ENCODE assay signal across 10 cellular contexts in genomic region chr1:44655609-44656008, GRCh38. TPM values are rescaled to one million over a fixed set of nuclear protein-coding genes. Genes with fewer than 3 reads are reported as not detected.
DNase-seq lines count a peak whose midpoint lies in the region; FAIRE-seq and TF ChIP-seq lines count a peak whose summit lies in the region.
"Had no signal": no experiment of that assay in that cellular context is flagged by ENCODE, and none has a peak within 500 bp of the region (broad histone marks: within the 10 kb centered on the region; RNA-seq: fewer than 3 reads in every experiment).

No MANE protein-coding gene starts in this region.

- TF ChIP-seq CTCF in GM06990 (IDR thresholded peaks at IDR 0.05; ENCODE audit: insufficient read depth, low read length, poor library complexity, severe bottlenecking), result peak; percentile 73
- TF ChIP-seq CTCF in LNCaP clone FGC (IDR thresholded peaks at IDR 0.05; ENCODE audit: control insufficient read depth, extremely low read depth, insufficient read depth), result peak; percentile 63
- TF ChIP-seq CTCF in astrocyte (IDR thresholded peaks at IDR 0.05; ENCODE audit: insufficient read depth, low read depth, low read length), result peak; percentile 72
- no peak for TF ChIP-seq CTCF in ovary (IDR thresholded peaks at IDR 0.05)

- no peak overlapping the region for H3K27ac Mint-ChIP-seq in astrocyte (ENCODE audit: unreplicated experiment)
- H3K27ac Mint-ChIP-seq in T-helper 2 cell treated with Interferon-gamma antibody and Interleukin-4, amounts not matched to agents 5 μg/mL and 100 μg/mL, for 36 hours, result no peak overlapping the region
- H3K27ac Mint-ChIP-seq: T-helper 1 cell treated with Interleukin-12 subunit alpha and Interleukin-12 subunit beta and Interleukin-4 antibody, amounts not matched to agents 30 μg/mL and 1 μg/mL, for 36 hours had no signal

- TF ChIP-seq POLR2A in ovary (IDR thresholded peaks at IDR 0.05), result no peak

- H3K27me3 ChIP-seq in GM06990 (replicated peaks; ENCODE audit: control insufficient read depth, insufficient read depth, low read length) (no peaks in the 10 kb centered on the region), astrocyte (ENCODE audit: insufficient read depth, low read length) (no peaks in the 10 kb centered on the region), ovary (no peaks in the 10 kb centered on the region)

- intact Hi-C loops in ovary (cut with DNase I), result loop anchor here in 2 of 4 donors (10.0 kb wide), 1 partner anchor 441 kb away; the partner anchor contains the start of gene DMAP1 (in 2 of the 2)

- no peaks in the 10 kb centered on the region for H3K4me1 Mint-ChIP-seq in astrocyte (ENCODE audit: low read depth, unreplicated experiment)
- H3K4me1 Mint-ChIP-seq in T-helper 2 cell treated with Interferon-gamma antibody and Interleukin-4, amounts not matched to agents 5 μg/mL and 100 μg/mL, for 36 hours (ENCODE audit: low read depth), result no peaks in the 10 kb centered on the region

- H3K36me3 ChIP-seq in GM06990 (ENCODE audit: control insufficient read depth, insufficient read depth, low read length) (peaks cover under 1% of the 10 kb centered on the region), astrocyte (ENCODE audit: insufficient read depth, low read length) (peaks cover under 1% of the 10 kb centered on the region), ovary (no peaks in the 10 kb centered on the region)

- no peaks in the 10 kb centered on the region for H3K27me3 Mint-ChIP-seq in astrocyte (ENCODE audit: low read depth, unreplicated experiment)
- no peaks in the 10 kb centered on the region for H3K27me3 Mint-ChIP-seq in T-helper 2 cell treated with Interferon-gamma antibody and Interleukin-4, amounts not matched to agents 5 μg/mL and 100 μg/mL, for 36 hours (ENCODE audit: low read depth)

- H3K9me3 Mint-ChIP-seq in astrocyte (ENCODE audit: unreplicated experiment), result no peaks in the 10 kb centered on the region
- no peaks in the 10 kb centered on the region for H3K9me3 Mint-ChIP-seq in T-helper 2 cell treated with Interferon-gamma antibody and Interleukin-4, amounts not matched to agents 5 μg/mL and 100 μg/mL, for 36 hours
- H3K9me3 Mint-ChIP-seq: T-helper 1 cell treated with Interleukin-12 subunit alpha and Interleukin-12 subunit beta and Interleukin-4 antibody, amounts not matched to agents 30 μg/mL and 1 μg/mL, for 36 hours had no signal

- no peak overlapping the region for H3K27ac ChIP-seq in astrocyte (ENCODE audit: low read depth, low read length)
- no peak overlapping the region for H3K27ac ChIP-seq in ovary

- H3K4me1 ChIP-seq in astrocyte (ENCODE audit: insufficient read depth, low read length) (no peaks in the 10 kb centered on the region), ovary (ENCODE audit: insufficient read depth) (peaks cover 2% of the 10 kb centered on the region)

- H3K9me3 ChIP-seq in astrocyte (ENCODE audit: insufficient read depth, low read depth, low read length), result no peaks in the 10 kb centered on the region
- H3K9me3 ChIP-seq in ovary, result no peaks in the 10 kb centered on the region

- peaks cover 10% of the 10 kb centered on the region for H3K36me3 Mint-ChIP-seq in astrocyte (ENCODE audit: low read depth, unreplicated experiment)
- peaks cover 2% of the 10 kb centered on the region for H3K36me3 Mint-ChIP-seq in T-helper 2 cell treated with Interferon-gamma antibody and Interleukin-4, amounts not matched to agents 5 μg/mL and 100 μg/mL, for 36 hours (ENCODE audit: low read depth)

- FAIRE-seq in astrocyte (lab: Jason Lieb, UNC), result no peak
- FAIRE-seq: islet of Langerhans had no signal

- no peak overlapping the region for H3K9ac ChIP-seq in astrocyte (ENCODE audit: low read length)

- no peaks in the 10 kb centered on the region for H3K79me2 ChIP-seq in astrocyte (ENCODE audit: insufficient read depth, low read length)

- TF ChIP-seq EP300 in ovary (IDR thresholded peaks at IDR 0.05), result no peak

- H3K4me3 ChIP-seq in GM06990 (replicated peaks; ENCODE audit: low read depth, low read length) (no peak overlapping the region), LNCaP clone FGC (ENCODE audit: low read depth, low read length) (no peak overlapping the region), astrocyte (ENCODE audit: insufficient read depth, low read depth, low read length) (no peak overlapping the region), ovary (no peak overlapping the region)

- 64 to 71% (median 66%) methylated on average over 5 of the region's 5 CpGs for WGBS in ovary, 3 donors

- no peak overlapping the region for H3K4me3 Mint-ChIP-seq in astrocyte (ENCODE audit: unreplicated experiment)
- no peak overlapping the region for H3K4me3 Mint-ChIP-seq in T-helper 2 cell treated with Interferon-gamma antibody and Interleukin-4, amounts not matched to agents 5 μg/mL and 100 μg/mL, for 36 hours
- H3K4me3 Mint-ChIP-seq: T-helper 1 cell treated with Interleukin-12 subunit alpha and Interleukin-12 subunit beta and Interleukin-4 antibody, amounts not matched to agents 30 μg/mL and 1 μg/mL, for 36 hours had no signal

- no peak overlapping the region for H3K4me2 ChIP-seq in astrocyte (ENCODE audit: low read length)

- peaks cover 10% of the 10 kb centered on the region for H4K20me1 ChIP-seq in astrocyte (ENCODE audit: insufficient read depth, low read length)

- no peak overlapping the region for H2AFZ ChIP-seq in astrocyte (ENCODE audit: low read depth, low read length)

- DNase-seq in GM06990 (ENCODE audit: extremely low read depth, insufficient read length), result no peak
- DNase-seq in LNCaP clone FGC (ENCODE audit: low read depth), result no peak
- no peak for DNase-seq in astrocyte (ENCODE audit: low read depth)
- peak; percentile 12 to 57 for DNase-seq in lung microvascular endothelial cell (ENCODE audit: low read depth in 2 of 2)
- no peak for DNase-seq in activated effector memory CD4-positive, alpha-beta T cell treated with anti-CD3 and anti-CD28 coated beads, Interleukin-2, amount 50 U/mL, for 16 hours
- no peak for DNase-seq in dedifferentiated amniotic fluid mesenchymal stem cell (ENCODE audit: extremely low spot score)
- no peak for DNase-seq in ovary
- no peak for DNase-seq in T-helper 2 cell treated with Interferon-gamma antibody and Interleukin-4, amounts not matched to agents 5 μg/mL and 100 μg/mL, for 36 hours (ENCODE audit: low spot score)

RNA-seq across cellular contexts. Expression of gene TMEM53, which starts 18.7 kb away (rescaled TPM):
- 5.8 and 7.3 TPM in 2 replicates for total RNA-seq in astrocyte
- total RNA-seq in lung microvascular endothelial cell, result 1.7 and 3.8 TPM in 2 replicates
- total RNA-seq in ovary, result 10 to 100 TPM in 5 of 7 donors, 1 to 10 TPM in 2; 5.1 to 17.9 (median 11.4) TPM
- polyA plus RNA-seq in ovary, result 10 to 100 TPM in 1 of 2 donors, 1 to 10 TPM in 1; 4.1 to 13.8 TPM

RNA-seq across cellular contexts. Expression of gene ARMH1, which starts 18.9 kb away (rescaled TPM):
- total RNA-seq in astrocyte (2.5 and 4.8 TPM in 2 replicates), lung microvascular endothelial cell (under 0.01 TPM in 1 of 2 replicates, not detected in the other), ovary (10 to 100 TPM in 1 of 7 donors, 1 to 10 TPM in 6; 3.1 to 13.8 (median 5.7) TPM)
- polyA plus RNA-seq in ovary, result 1 to 10 TPM; 3.3 to 9.6 TPM

Comparison
In these comparisons a context has a peak if more than half of its experiments do, and no peak if none do; other contexts are left out.
1. DNase-seq: peak in lung microvascular endothelial cell (2 of 2); none in GM06990 (single experiment), LNCaP clone FGC (single experiment), astrocyte (single experiment), activated effector memory CD4-positive, alpha-beta T cell treated with anti-CD3 and anti-CD28 coated beads, Interleukin-2, amount 50 U/mL, for 16 hours (single experiment), dedifferentiated amniotic fluid mesenchymal stem cell (single experiment), ovary (0 of 5) and T-helper 2 cell treated with Interferon-gamma antibody and Interleukin-4, amounts not matched to agents 5 μg/mL and 100 μg/mL, for 36 hours (single experiment).
2. CTCF ChIP-seq: peak in GM06990 (single experiment), LNCaP clone FGC (single experiment) and astrocyte (single experiment); none in ovary (0 of 3).